ENCODE assay signal across 1 cellular context in genomic region chr10:72692057-72692891, GRCh38.
A peak's percentile ranks its signal among the peaks of the same experiment; 100 is the strongest.
TF ChIP-seq lines count a peak whose summit lies in the region.

Gene MCU, plus strand, starts transcription at chr10:72692143. Its CDS starts 9 bp downstream, at chr10:72692152.

TF ChIP-seq in HEK293, 187 proteins besides CTCF, POLR2A, EP300 and RAD21 (continued from another document and continues in another):
- no peak for TF ChIP-seq ZNF621 (tag by site-specific recombination; IDR thresholded peaks at IDR 0.05)
- TF ChIP-seq ZBTB26 (tag by site-specific recombination; optimal IDR thresholded peaks at IDR 0.05), result peak; percentile 35
- no peak for TF ChIP-seq ZNF518A (tag by site-specific recombination; conservative IDR thresholded peaks at IDR 0.05; ENCODE audit: low read depth)
- TF ChIP-seq ZNF221 (tag by site-specific recombination; IDR thresholded peaks at IDR 0.05; ENCODE audit: borderline replicate concordance), result no peak
- 0 out of 2 replicates have a peak, but pooled peaks have one; percentile 39 for TF ChIP-seq ZNF677 (tag by site-specific recombination; IDR thresholded peaks at IDR 0.05)
- no peak for TF ChIP-seq KLF9 (tag by site-specific recombination; IDR thresholded peaks at IDR 0.05; ENCODE audit: low read depth)
- peak; percentile 47; the same call in 1 of the 2 replicates for TF ChIP-seq WT1 (tag by site-specific recombination; IDR thresholded peaks at IDR 0.05)
- TF ChIP-seq ZNF26 (tag by site-specific recombination; IDR thresholded peaks at IDR 0.05), result no peak
- TF ChIP-seq KLF17 (tag by site-specific recombination; IDR thresholded peaks at IDR 0.05), result 0 out of 2 replicates have a peak, but pooled peaks have one; percentile 20
- 0 out of 2 replicates have a peak, but pooled peaks have one; percentile 33 for TF ChIP-seq ZNF391 (tag by site-specific recombination; IDR thresholded peaks at IDR 0.05; ENCODE audit: borderline replicate concordance, low read depth)
- TF ChIP-seq ZNF23 (tag by site-specific recombination; IDR thresholded peaks at IDR 0.05; ENCODE audit: borderline replicate concordance), result no peak
- TF ChIP-seq REPIN1 (tag by site-specific recombination; IDR thresholded peaks at IDR 0.05; ENCODE audit: low read depth), result no peak
- TF ChIP-seq ZNF660 (tag by site-specific recombination; IDR thresholded peaks at IDR 0.05), result peak; percentile 83; the same call in 1 of the 2 replicates
- no peak for TF ChIP-seq ZNF510 (tag by site-specific recombination; IDR thresholded peaks at IDR 0.05; ENCODE audit: insufficient replicate concordance)
- TF ChIP-seq ZNF114 (tag by site-specific recombination; IDR thresholded peaks at IDR 0.05), result no peak
- TF ChIP-seq ZBTB7A (tag by site-specific recombination; IDR thresholded peaks at IDR 0.05; ENCODE audit: low read depth), result no peak
- TF ChIP-seq ZNF514 (tag by site-specific recombination; IDR thresholded peaks at IDR 0.05), result no peak
- TF ChIP-seq IKZF3 (tag by site-specific recombination; IDR thresholded peaks at IDR 0.05), result no peak
- TF ChIP-seq KLF1 (tag by site-specific recombination; IDR thresholded peaks at IDR 0.05), result peak; percentile 33
- TF ChIP-seq ZNF692 (tag by site-specific recombination; IDR thresholded peaks at IDR 0.05), result no peak
- no peak for TF ChIP-seq ZNF548 (tag by site-specific recombination; IDR thresholded peaks at IDR 0.05)
- no peak for TF ChIP-seq GLIS1 (tag by site-specific recombination; IDR thresholded peaks at IDR 0.05)
- 0 out of 2 replicates have a peak, but pooled peaks have one; percentile 9 for TF ChIP-seq ZNF513 (tag by site-specific recombination; IDR thresholded peaks at IDR 0.05)
- TF ChIP-seq ZNF488 (tag by site-specific recombination; IDR thresholded peaks at IDR 0.05), result no peak
- no peak for TF ChIP-seq ZSCAN16 (tag by site-specific recombination; IDR thresholded peaks at IDR 0.05)
- no peak for TF ChIP-seq ZNF292 (tag by site-specific recombination; IDR thresholded peaks at IDR 0.05; ENCODE audit: borderline replicate concordance, low read depth)
- TF ChIP-seq ZNF529 (tag by site-specific recombination; IDR thresholded peaks at IDR 0.05; ENCODE audit: insufficient replicate concordance), result no peak
- no peak for TF ChIP-seq MEIS1 (CRISPR knock-in tag; IDR thresholded peaks at IDR 0.05; ENCODE audit: borderline replicate concordance)
- TF ChIP-seq ZNF423 (tag by site-specific recombination; IDR thresholded peaks at IDR 0.05), result no peak
- no peak for TF ChIP-seq ZNF350 (tag by site-specific recombination; IDR thresholded peaks at IDR 0.05)
- TF ChIP-seq ZBTB10 (tag by site-specific recombination; IDR thresholded peaks at IDR 0.05), result peak; percentile 24; the same call in 1 of the 2 replicates
- TF ChIP-seq AEBP2 (tag by site-specific recombination; IDR thresholded peaks at IDR 0.05; ENCODE audit: borderline replicate concordance), result no peak
- TF ChIP-seq GLIS2 (tag by site-specific recombination; IDR thresholded peaks at IDR 0.05), result peak; percentile 78
- peak; percentile 96 for TF ChIP-seq PBX3 (CRISPR knock-in tag; IDR thresholded peaks at IDR 0.05)
- no peak for TF ChIP-seq ZNF214 (tag by site-specific recombination; IDR thresholded peaks at IDR 0.05; ENCODE audit: borderline replicate concordance)
- TF ChIP-seq ZNF16 (tag by site-specific recombination; IDR thresholded peaks at IDR 0.05; ENCODE audit: low read depth), result no peak
- TF ChIP-seq ZBTB17 (tag by site-specific recombination; IDR thresholded peaks at IDR 0.05), result no peak
- TF ChIP-seq ZSCAN23 (tag by site-specific recombination; IDR thresholded peaks at IDR 0.05), result no peak
- peak; percentile 57 for TF ChIP-seq SP3 (tag by site-specific recombination; IDR thresholded peaks at IDR 0.05)
- TF ChIP-seq ZBTB8A (tag by site-specific recombination; IDR thresholded peaks at IDR 0.05), result no peak
- no peak for TF ChIP-seq PRDM1 (tag by site-specific recombination; IDR thresholded peaks at IDR 0.05)
